Comparison of ENCODE assay signal across 1 cellular context in genomic region chr19:58470837-58471543, GRCh38. TPM values are rescaled to one million over a fixed set of nuclear protein-coding genes. Genes with fewer than 3 reads are reported as not detected.
"Had no signal": no experiment of that assay in that cellular context is flagged by ENCODE, and none has a peak within 500 bp of the region (broad histone marks: within the 10 kb centered on the region; RNA-seq: fewer than 3 reads in every experiment).

No MANE protein-coding gene starts in this region.

RNA-seq across cellular contexts. Expression of gene SLC27A5, which starts 40.8 kb away (rescaled TPM):
- total RNA-seq: ascending aorta had no signal
